7 cellular contexts compared by ENCODE assay signal in the genomic region with DNA sequence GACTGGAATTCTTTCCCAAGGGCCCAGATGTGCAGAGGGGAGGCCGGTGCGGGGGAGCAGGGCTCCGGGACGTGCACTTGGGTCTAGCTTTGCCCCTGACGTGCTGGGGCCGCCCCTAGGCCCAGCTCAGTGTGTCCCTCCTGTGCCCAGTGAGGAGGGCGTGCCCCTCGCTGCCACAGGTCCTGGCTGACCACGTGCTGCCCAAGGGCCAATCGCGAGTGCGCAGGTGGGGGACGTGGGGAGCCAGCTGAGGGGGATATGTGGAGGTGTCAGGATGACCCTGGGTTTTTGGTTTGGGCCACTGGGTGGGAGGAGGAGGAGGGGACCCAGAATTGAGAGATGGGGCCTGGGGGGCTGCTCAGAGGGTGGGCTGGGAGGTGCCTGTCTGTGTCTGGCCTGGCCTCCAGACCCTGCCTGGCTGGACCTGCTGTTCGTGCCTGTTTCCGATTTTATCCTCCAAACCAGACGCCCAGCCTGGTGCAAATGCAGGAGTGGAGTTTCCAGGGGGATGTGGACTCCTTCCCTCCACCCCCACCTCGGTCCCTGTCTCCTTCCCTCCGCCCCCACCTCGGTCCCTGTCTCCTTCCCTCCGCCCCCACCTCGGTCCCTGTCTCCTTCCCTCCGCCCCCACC. TPM values are rescaled to one million over a fixed set of nuclear protein-coding genes. Genes with fewer than 3 reads are reported as not detected.
DNase-seq lines count a peak whose midpoint lies in the region; ATAC-seq and TF ChIP-seq lines count a peak whose summit lies in the region.

No MANE protein-coding gene starts in this region.

- H3K27me3 Mint-ChIP-seq in activated B cell treated with CpG ODN at 0.5 μM for 24 hours, result no peaks in the 10 kb centered on the region

- DNase-seq in G401 (ENCODE audit: low spot score), result peak; percentile 59
- DNase-seq in HuH-7.5 (ENCODE audit: low spot score), result peak; percentile 79
- DNase-seq in activated B cell treated with CpG ODN at 0.5 μM for 24 hours, result peak; percentile 33
- peak; percentile 51 for DNase-seq in fibroblast of villous mesenchyme (ENCODE audit: low read depth)
- peak; percentile 34 to 70 (median 49) for DNase-seq in ovary
- no peak for DNase-seq in T-helper 1 cell
- DNase-seq in NCI-H446 treated with DMSO at 0.1 percent for 48 hours (lab: John Stamatoyannopoulos, UW), result no peak

- CTCF ChIA-PET in activated B cell treated with CpG ODN at 0.5 μM for 24 hours (lab: Charles Lee), result no interaction called here

- H3K9me3 ChIP-seq in ovary, result no peaks in the 10 kb centered on the region

- H3K4me3 ChIP-seq in fibroblast of villous mesenchyme (ENCODE audit: low read depth, low read length), result peak overlapping the region; percentile 29
- peak overlapping the region; percentile 16 for H3K4me3 ChIP-seq in ovary

- no peaks in the 10 kb centered on the region for H3K9me3 Mint-ChIP-seq in activated B cell treated with CpG ODN at 0.5 μM for 24 hours

- peaks cover 3% of the 10 kb centered on the region for H3K36me3 Mint-ChIP-seq in activated B cell treated with CpG ODN at 0.5 μM for 24 hours (ENCODE audit: low read depth)

- no peak for TF ChIP-seq CTCF in activated B cell treated with CpG ODN at 0.5 μM for 24 hours (IDR thresholded peaks at IDR 0.05)
- TF ChIP-seq CTCF in fibroblast of villous mesenchyme (IDR thresholded peaks at IDR 0.05; ENCODE audit: insufficient read depth, low read depth, low read length), result no peak
- TF ChIP-seq CTCF in ovary (IDR thresholded peaks at IDR 0.05), result no peak

- no peak overlapping the region for H3K27ac ChIP-seq in ovary

- H3K36me3 ChIP-seq in ovary, result no peaks in the 10 kb centered on the region

- H3K4me1 Mint-ChIP-seq in activated B cell treated with CpG ODN at 0.5 μM for 24 hours, result peaks cover 7% of the 10 kb centered on the region

- H3K4me3 Mint-ChIP-seq in activated B cell treated with CpG ODN at 0.5 μM for 24 hours, result no peak overlapping the region

- H3K27me3 ChIP-seq in ovary, result no peaks in the 10 kb centered on the region

- peak; percentile 62 for ATAC-seq in activated B cell treated with CpG ODN at 0.5 μM for 24 hours (ENCODE audit: low read depth)

- in situ Hi-C loops in G401 (cut with HindIII; ENCODE audit: low sequenced_read_pairs), result no loop called here

- POLR2A ChIA-PET in activated B cell treated with CpG ODN at 0.5 μM for 24 hours (lab: Charles Lee), result interaction anchor here (0.5 to 1.5 kb wide), 3 partner anchors 17 to 41 kb away, joined by 3 to 14 read pairs (median 4); no protein-coding TSS in a partner anchor

- intact Hi-C loops in activated B cell treated with CpG ODN at 0.5 μM for 24 hours (cut with micrococcal nuclease) (no loop called here), ovary (cut with DNase I) (no loop called here)

- TF ChIP-seq EP300 in ovary (IDR thresholded peaks at IDR 0.05), result no peak

- no peak for TF ChIP-seq POLR2A in ovary (IDR thresholded peaks at IDR 0.05)

- peaks cover 11% of the 10 kb centered on the region for H3K4me1 ChIP-seq in ovary (ENCODE audit: insufficient read depth)

- 1 to 2% (median 2%) methylated on average over 15 to 20 of the region's 22 CpGs for WGBS in ovary, 3 donors

- no peak overlapping the region for H3K27ac Mint-ChIP-seq in activated B cell treated with CpG ODN at 0.5 μM for 24 hours

RNA-seq across cellular contexts. Expression of a gene that starts 6.1 kb away (rescaled TPM):
- 3.5 and 4.3 TPM in 2 replicates for total RNA-seq in G401 (2014; rRNA removed; shearing (Covaris generic))
- not detected in 2 replicates for total RNA-seq in activated B cell treated with CpG ODN at 0.5 μM for 24 hours
- not detected in 2 replicates for total RNA-seq in fibroblast of villous mesenchyme
- total RNA-seq in ovary, result under 1 TPM in 2 of 7 donors, not detected in 5; 0.36 to 0.92 TPM
- not detected for polyA plus RNA-seq in ovary

RNA-seq across cellular contexts. Expression of a gene that starts 35.7 kb away (rescaled TPM):
- 11.9 and 17.1 TPM in 2 replicates for total RNA-seq in G401 (2014; rRNA removed; shearing (Covaris generic))
- total RNA-seq in activated B cell treated with CpG ODN at 0.5 μM for 24 hours (20.8 and 26.5 TPM in 2 replicates), fibroblast of villous mesenchyme (6.5 and 7.1 TPM in 2 replicates), ovary (10 to 100 TPM in 4 of 7 donors, 1 to 10 TPM in 3; 5.3 to 22.1 (median 10.7) TPM)
- 1 to 10 TPM in 1 of 2 donors, under 1 TPM in 1; 0.28 to 8.5 TPM for polyA plus RNA-seq in ovary

Comparison
In these comparisons a context has a peak if more than half of its experiments do, and no peak if none do; other contexts are left out.
1. DNase-seq: peak in G401 (single experiment), HuH-7.5 (single experiment), activated B cell treated with CpG ODN at 0.5 μM for 24 hours (single experiment), fibroblast of villous mesenchyme (single experiment) and ovary (5 of 5); none in T-helper 1 cell (0 of 5) and NCI-H446 treated with DMSO at 0.1 percent for 48 hours (single experiment).